ENCODE assay signal across 8 cellular contexts in the genomic region with DNA sequence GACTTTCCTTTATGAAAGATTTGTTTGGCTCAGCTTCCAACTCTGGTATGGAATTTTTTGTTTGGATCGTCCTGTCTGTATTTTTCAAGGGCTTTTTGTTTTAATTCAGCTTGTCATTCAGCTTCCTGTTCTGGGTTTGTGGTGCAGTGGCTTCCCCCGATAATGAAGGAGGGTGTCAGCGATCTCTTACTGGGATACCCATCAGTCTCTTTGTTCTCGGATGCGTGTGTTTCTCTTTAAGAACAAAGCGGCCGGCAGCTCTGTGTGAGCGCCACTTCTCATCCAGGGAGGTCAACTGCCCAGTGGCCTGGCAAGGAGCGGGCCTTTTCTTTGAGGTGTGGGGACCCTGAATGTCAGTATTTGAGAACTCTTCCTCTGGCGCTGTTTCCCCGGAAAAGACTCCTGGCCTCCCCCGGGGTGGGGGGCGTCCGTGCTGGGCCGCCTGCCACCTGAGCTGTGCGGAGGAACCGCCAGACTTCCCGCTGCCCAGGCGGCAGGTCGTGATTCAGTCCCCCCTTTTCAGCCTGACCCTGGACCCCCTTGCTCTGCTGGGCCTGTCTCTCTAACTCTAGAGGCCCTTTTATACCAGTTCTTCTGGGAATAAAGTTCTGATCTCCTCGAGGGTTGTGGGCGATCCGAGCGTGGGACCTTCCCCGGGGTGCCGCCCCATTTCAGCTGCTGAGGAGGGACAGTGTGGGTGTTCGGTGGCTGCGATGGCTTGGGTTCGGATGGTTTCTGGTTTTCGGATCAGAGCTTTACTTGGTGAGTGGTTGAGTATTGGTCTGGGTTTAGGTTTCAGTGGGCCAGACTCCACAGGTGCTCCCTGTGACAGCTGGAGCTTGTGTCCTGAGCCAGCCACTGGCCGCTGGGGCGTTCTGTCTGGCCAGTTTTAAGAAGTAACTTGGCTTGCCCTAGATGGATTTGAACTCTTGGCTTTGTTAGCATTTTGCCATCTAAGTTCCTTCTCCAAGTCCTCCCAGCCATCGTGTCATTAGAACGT. TPM values are rescaled to one million over a fixed set of nuclear protein-coding genes. Genes with fewer than 3 reads are reported as not detected.
DNase-seq lines count a peak whose midpoint lies in the region; ATAC-seq and TF ChIP-seq lines count a peak whose summit lies in the region.

No MANE protein-coding gene starts in this region.

- H3K4me1 ChIP-seq in HUES64 (ENCODE audit: insufficient read depth, low read length) (peaks cover 33% of the 10 kb centered on the region), thymus (ENCODE audit: control insufficient read depth, insufficient read depth, low read length) (peaks cover 38% of the 10 kb centered on the region), foreskin keratinocyte (peaks cover 21% of the 10 kb centered on the region)

- DNase-seq in AML-193 (lab: John Stamatoyannopoulos, UW) (peak; percentile 56), kidney tubule cell (ENCODE audit: low spot score) (peak; percentile 40), foreskin keratinocyte (no peak), NCI-H524 treated with DMSO at 0.1 percent for 48 hours (lab: John Stamatoyannopoulos, UW) (no peak)
- no peak for DNase-seq in activated CD8-positive, alpha-beta memory T cell treated with anti-CD3 and anti-CD28 coated beads for 24 hours

- H3K4me3 ChIP-seq in HUES64 (ENCODE audit: low read length) (peak overlapping the region; percentile 77), thymus (ENCODE audit: low read length) (peak overlapping the region; percentile 60)

- WGBS in HUES64, result 41% methylated on average over 34 of the region's 34 CpGs
- WGBS in thymus, result 31% methylated on average over 34 of the region's 34 CpGs

- H3K27ac ChIP-seq in HUES64 (ENCODE audit: low read depth, low read length) (peak overlapping the region; percentile 45; the same call in 1 of the 2 replicates), angular gyrus (ENCODE audit: low read depth, low read length) (peak overlapping the region; percentile 22), thymus (ENCODE audit: low read depth) (peak overlapping the region; percentile 79), foreskin keratinocyte (no peak overlapping the region)

- no peaks in the 10 kb centered on the region for H3K9me3 ChIP-seq in HUES64 (ENCODE audit: insufficient read depth, low read depth, low read length)
- H3K9me3 ChIP-seq in thymus (ENCODE audit: control insufficient read depth), result no peaks in the 10 kb centered on the region

- no peak for TF ChIP-seq CTCF in foreskin keratinocyte (conservative IDR thresholded peaks at IDR 0.05)

- H3K36me3 ChIP-seq in HUES64 (ENCODE audit: insufficient read depth, low read length) (peaks cover 49% of the 10 kb centered on the region), thymus (ENCODE audit: control insufficient read depth, insufficient read depth) (peaks cover 32% of the 10 kb centered on the region)

- peak overlapping the region; percentile 61 for H3K9ac ChIP-seq in HUES64 (ENCODE audit: low read depth, low read length)

- H3K27me3 ChIP-seq in HUES64 (ENCODE audit: insufficient read depth, low read length) (no peaks in the 10 kb centered on the region), thymus (ENCODE audit: control insufficient read depth, insufficient read depth) (no peaks in the 10 kb centered on the region), foreskin keratinocyte (no peaks in the 10 kb centered on the region)

- ATAC-seq in foreskin keratinocyte, result no peak

RNA-seq across cellular contexts. Expression of gene SF3A2, which starts 3.4 kb away (rescaled TPM):
- polyA plus RNA-seq in HUES64 (2013, experiment 1 of 2), result 108 TPM
- 122 TPM for polyA plus RNA-seq in HUES64 (2013, experiment 2 of 2)
- polyA plus RNA-seq in thymus (51.1 TPM), foreskin keratinocyte (69.8 and 76.2 TPM in 2 replicates)
- total RNA-seq in foreskin keratinocyte, result 33.8 and 34.2 TPM in 2 replicates

RNA-seq across cellular contexts. Expression of gene PLEKHJ1, which starts 3.9 kb away (rescaled TPM):
- 93.8 TPM for polyA plus RNA-seq in HUES64 (2013, experiment 1 of 2)
- polyA plus RNA-seq in HUES64 (2013, experiment 2 of 2), result 88.1 TPM
- polyA plus RNA-seq in thymus, result 97.7 TPM
- 55.8 and 58.3 TPM in 2 replicates for total RNA-seq in foreskin keratinocyte
- polyA plus RNA-seq in foreskin keratinocyte, result 81.0 and 84.9 TPM in 2 replicates

RNA-seq across cellular contexts. Expression of gene AMH, which starts 9.1 kb away (rescaled TPM):
- polyA plus RNA-seq in HUES64 (2013, experiment 1 of 2), result 2.9 TPM
- polyA plus RNA-seq in HUES64 (2013, experiment 2 of 2), result 2.3 TPM
- 2.2 TPM for polyA plus RNA-seq in thymus
- 0.39 and 0.78 TPM in 2 replicates for total RNA-seq in foreskin keratinocyte
- 0.17 and 0.64 TPM in 2 replicates for polyA plus RNA-seq in foreskin keratinocyte

RNA-seq across cellular contexts. Expression of gene JSRP1, which starts 16.1 kb away (rescaled TPM):
- polyA plus RNA-seq in HUES64 (2013, experiment 1 of 2), result 0.30 TPM
- not detected for polyA plus RNA-seq in HUES64 (2013, experiment 2 of 2)
- polyA plus RNA-seq in thymus, result 1.3 TPM
- 0.17 TPM in 1 of 2 replicates, not detected in the other for total RNA-seq in foreskin keratinocyte
- 0.17 and 0.22 TPM in 2 replicates for polyA plus RNA-seq in foreskin keratinocyte

RNA-seq across cellular contexts. Expression of gene PEAK3, which starts 41.9 kb away (rescaled TPM):
- polyA plus RNA-seq in HUES64 (2013, experiment 1 of 2), result not detected
- polyA plus RNA-seq in HUES64 (2013, experiment 2 of 2), result not detected
- polyA plus RNA-seq in thymus, result 0.34 TPM
- total RNA-seq in foreskin keratinocyte, result not detected in 2 replicates
- not detected in 2 replicates for polyA plus RNA-seq in foreskin keratinocyte

Comparison
In these comparisons a context has a peak if more than half of its experiments do, and no peak if none do; other contexts are left out.
1. DNase-seq: peak in AML-193 (2 of 2) and kidney tubule cell (single experiment); none in foreskin keratinocyte (0 of 2), activated CD8-positive, alpha-beta memory T cell treated with anti-CD3 and anti-CD28 coated beads for 24 hours (single experiment) and NCI-H524 treated with DMSO at 0.1 percent for 48 hours (single experiment).